39 cellular contexts compared by ENCODE assay signal in genomic region chr6:169494038-169494437, GRCh38.
"Had no signal": no experiment of that assay in that cellular context is flagged by ENCODE, and none has a peak within 500 bp of the region (broad histone marks: within the 10 kb centered on the region; RNA-seq: fewer than 3 reads in every experiment).

No MANE protein-coding gene starts in this region.

- H3K27me3 Mint-ChIP-seq: activated naive CD4-positive, alpha-beta T cell treated with anti-CD3 and anti-CD28 coated beads, Interleukin-2, amount 10 ng/mL, durations not matched to agents 7 days and 5 days; activated naive CD4-positive, alpha-beta T cell treated with anti-CD3 and anti-CD28 coated beads, Interleukin-2, amount 50 U/mL, for 24 hours; activated naive CD8-positive, alpha-beta T cell; activated naive CD8-positive, alpha-beta T cell treated with anti-CD3 and anti-CD28 coated beads for 36 hours; activated naive CD8-positive, alpha-beta T cell treated with anti-CD3 and anti-CD28 coated beads, Interleukin-2, amount 50 U/mL, for 24 hours; activated T-helper 17 cell treated with anti-CD3 and anti-CD28 coated beads, Interleukin-2, amount 50 U/mL, for 72 hours; brain; central memory CD8-positive, alpha-beta T cell had no signal

- H3K27ac Mint-ChIP-seq: activated naive CD4-positive, alpha-beta T cell treated with anti-CD3 and anti-CD28 coated beads for 36 hours; activated naive CD4-positive, alpha-beta T cell treated with anti-CD3 and anti-CD28 coated beads, Interleukin-2, amount 10 ng/mL, durations not matched to agents 7 days and 5 days; activated naive CD4-positive, alpha-beta T cell treated with anti-CD3 and anti-CD28 coated beads, Interleukin-2, amount 50 U/mL, for 24 hours; activated naive CD4-positive, alpha-beta T cell treated with anti-CD3 and anti-CD28 coated beads, Interleukin-2, amount 50 U/mL, for 72 hours; activated naive CD8-positive, alpha-beta T cell; activated naive CD8-positive, alpha-beta T cell treated with anti-CD3 and anti-CD28 coated beads for 36 hours; activated naive CD8-positive, alpha-beta T cell treated with anti-CD3 and anti-CD28 coated beads, Interleukin-2, amount 10 ng/mL, durations not matched to agents 7 days and 5 days; activated naive CD8-positive, alpha-beta T cell treated with anti-CD3 and anti-CD28 coated beads, Interleukin-2, amount 50 U/mL, for 24 hours; activated T-cell treated with anti-CD3 and anti-CD28 coated beads, Interleukin-2, amount 50 U/mL, for 72 hours; activated T-helper 1 cell treated with anti-CD3 and anti-CD28 coated beads, Interleukin-12 subunit alpha, Interleukin-12 subunit beta, Interleukin-2, Interleukin-4 antibody, amounts not matched to agents 30 ng/mL and 10 ng/mL and 1 ng/mL, durations not matched to agents 14 hours and 24 hours and 36 hours; activated T-helper 17 cell treated with anti-CD3 and anti-CD28 coated beads, Interleukin-2, amount 50 U/mL, for 72 hours; activated T-helper 2 cell treated with anti-CD3 and anti-CD28 coated beads, Interferon-gamma antibody, Interleukin-2, Interleukin-4, amounts not matched to agents 10 μg/mL and 5 μg/mL and 100 μg/mL, durations not matched to agents 14 hours and 24 hours and 36 hours; brain had no signal

- H3K27me3 ChIP-seq: adrenal gland, ascending aorta, body of pancreas, brain microvascular endothelial cell, breast epithelium, cardiac muscle cell, colonic mucosa had no signal

- H3K9me3 Mint-ChIP-seq: activated naive CD4-positive, alpha-beta T cell treated with anti-CD3 and anti-CD28 coated beads for 36 hours; activated naive CD4-positive, alpha-beta T cell treated with anti-CD3 and anti-CD28 coated beads, Interleukin-2, amount 10 ng/mL, durations not matched to agents 7 days and 5 days; activated naive CD4-positive, alpha-beta T cell treated with anti-CD3 and anti-CD28 coated beads, Interleukin-2, amount 50 U/mL, for 24 hours; activated naive CD4-positive, alpha-beta T cell treated with anti-CD3 and anti-CD28 coated beads, Interleukin-2, amount 50 U/mL, for 72 hours; activated naive CD8-positive, alpha-beta T cell treated with anti-CD3 and anti-CD28 coated beads for 36 hours; activated naive CD8-positive, alpha-beta T cell treated with anti-CD3 and anti-CD28 coated beads, Interleukin-2, amount 10 ng/mL, durations not matched to agents 7 days and 5 days; activated naive CD8-positive, alpha-beta T cell treated with anti-CD3 and anti-CD28 coated beads, Interleukin-2, amount 50 U/mL, for 24 hours; activated T-cell treated with anti-CD3 and anti-CD28 coated beads, Interleukin-2, amount 50 U/mL, for 4 hours; activated T-cell treated with anti-CD3 and anti-CD28 coated beads, Interleukin-2, amount 50 U/mL, for 72 hours; activated T-helper 1 cell treated with anti-CD3 and anti-CD28 coated beads, Interleukin-12 subunit alpha, Interleukin-12 subunit beta, Interleukin-2, Interleukin-4 antibody, amounts not matched to agents 30 ng/mL and 10 ng/mL and 1 ng/mL, durations not matched to agents 14 hours and 24 hours and 36 hours; activated T-helper 2 cell treated with anti-CD3 and anti-CD28 coated beads, Interferon-gamma antibody, Interleukin-2, Interleukin-4, amounts not matched to agents 10 μg/mL and 5 μg/mL and 100 μg/mL, durations not matched to agents 14 hours and 24 hours and 36 hours; central memory CD8-positive, alpha-beta T cell had no signal

- DNase-seq: activated effector memory CD4-positive, alpha-beta T cell treated with anti-CD3 and anti-CD28 coated beads, Interleukin-2, amount 50 U/mL, for 16 hours; activated effector memory CD4-positive, alpha-beta T cell treated with Interleukin-2 at 50 U/mL for 16 hours; activated gamma-delta T cell; activated gamma-delta T cell treated with Interleukin-2 at 50 U/mL for 16 hours; activated naive CD4-positive, alpha-beta T cell; activated naive CD4-positive, alpha-beta T cell treated with anti-CD3 and anti-CD28 coated beads for 36 hours; activated naive CD4-positive, alpha-beta T cell treated with anti-CD3 and anti-CD28 coated beads, Interleukin-2, amount 10 ng/mL, durations not matched to agents 7 days and 5 days; activated naive CD4-positive, alpha-beta T cell treated with anti-CD3 and anti-CD28 coated beads, Interleukin-2, amount 50 U/mL, for 16 hours; activated naive CD4-positive, alpha-beta T cell treated with Interleukin-2 at 50 U/mL for 16 hours; activated naive CD8-positive, alpha-beta T cell treated with anti-CD3 and anti-CD28 coated beads for 36 hours; activated naive CD8-positive, alpha-beta T cell treated with anti-CD3 and anti-CD28 coated beads, Interleukin-2, amount 10 ng/mL, durations not matched to agents 7 days and 5 days; activated naive CD8-positive, alpha-beta T cell treated with anti-CD3 and anti-CD28 coated beads, Interleukin-2, amount 50 U/mL, for 24 hours; activated T-cell treated with anti-CD3 and anti-CD28 coated beads, Interleukin-2, amount 50 U/mL, for 4 hours; activated T-cell treated with anti-CD3 and anti-CD28 coated beads, Interleukin-2, amount 50 U/mL, for 48 hours; activated T-cell treated with anti-CD3 and anti-CD28 coated beads, Interleukin-2, amount 50 U/mL, for 72 hours; adrenal gland; amniotic stem cell; amygdala; anterior cingulate cortex; aorta; body of pancreas; brain microvascular endothelial cell; caudate nucleus; central memory CD4-positive, alpha-beta T cell; cerebellar nuclear complex; colonic mucosa had no signal

- H3K36me3 ChIP-seq: adrenal gland, ascending aorta, brain microvascular endothelial cell, breast epithelium, cardiac muscle cell, colonic mucosa had no signal

- H3K27ac ChIP-seq: adrenal gland, ascending aorta, body of pancreas, brain microvascular endothelial cell, breast epithelium, cardiac muscle cell, colonic mucosa had no signal

- H3K4me1 Mint-ChIP-seq: activated naive CD4-positive, alpha-beta T cell treated with anti-CD3 and anti-CD28 coated beads, Interleukin-2, amount 10 ng/mL, durations not matched to agents 7 days and 5 days; activated naive CD4-positive, alpha-beta T cell treated with anti-CD3 and anti-CD28 coated beads, Interleukin-2, amount 50 U/mL, for 24 hours; activated naive CD8-positive, alpha-beta T cell treated with anti-CD3 and anti-CD28 coated beads for 36 hours; activated naive CD8-positive, alpha-beta T cell treated with anti-CD3 and anti-CD28 coated beads, Interleukin-2, amount 10 ng/mL, durations not matched to agents 7 days and 5 days; activated naive CD8-positive, alpha-beta T cell treated with anti-CD3 and anti-CD28 coated beads, Interleukin-2, amount 50 U/mL, for 24 hours; activated T-helper 17 cell treated with anti-CD3 and anti-CD28 coated beads, Interleukin-2, amount 50 U/mL, for 72 hours; central memory CD8-positive, alpha-beta T cell had no signal

- H3K4me1 ChIP-seq: body of pancreas, breast epithelium, colonic mucosa had no signal

- H3K36me3 Mint-ChIP-seq: activated naive CD4-positive, alpha-beta T cell treated with anti-CD3 and anti-CD28 coated beads, Interleukin-2, amount 10 ng/mL, durations not matched to agents 7 days and 5 days; activated naive CD4-positive, alpha-beta T cell treated with anti-CD3 and anti-CD28 coated beads, Interleukin-2, amount 50 U/mL, for 72 hours; activated naive CD8-positive, alpha-beta T cell; activated naive CD8-positive, alpha-beta T cell treated with anti-CD3 and anti-CD28 coated beads for 36 hours; activated naive CD8-positive, alpha-beta T cell treated with anti-CD3 and anti-CD28 coated beads, Interleukin-2, amount 10 ng/mL, durations not matched to agents 7 days and 5 days; brain had no signal

- H3K4me3 Mint-ChIP-seq: activated naive CD4-positive, alpha-beta T cell treated with anti-CD3 and anti-CD28 coated beads for 36 hours; activated naive CD4-positive, alpha-beta T cell treated with anti-CD3 and anti-CD28 coated beads, Interleukin-2, amount 10 ng/mL, durations not matched to agents 7 days and 5 days; activated naive CD4-positive, alpha-beta T cell treated with anti-CD3 and anti-CD28 coated beads, Interleukin-2, amount 50 U/mL, for 24 hours; activated naive CD8-positive, alpha-beta T cell; activated naive CD8-positive, alpha-beta T cell treated with anti-CD3 and anti-CD28 coated beads for 36 hours; activated naive CD8-positive, alpha-beta T cell treated with anti-CD3 and anti-CD28 coated beads, Interleukin-2, amount 10 ng/mL, durations not matched to agents 7 days and 5 days; activated naive CD8-positive, alpha-beta T cell treated with anti-CD3 and anti-CD28 coated beads, Interleukin-2, amount 50 U/mL, for 24 hours; activated T-cell treated with anti-CD3 and anti-CD28 coated beads, Interleukin-2, amount 50 U/mL, for 4 hours; activated T-cell treated with anti-CD3 and anti-CD28 coated beads, Interleukin-2, amount 50 U/mL, for 72 hours; activated T-helper 1 cell treated with anti-CD3 and anti-CD28 coated beads, Interleukin-12 subunit alpha, Interleukin-12 subunit beta, Interleukin-2, Interleukin-4 antibody, amounts not matched to agents 30 ng/mL and 10 ng/mL and 1 ng/mL, durations not matched to agents 14 hours and 24 hours and 36 hours; activated T-helper 17 cell treated with anti-CD3 and anti-CD28 coated beads, Interleukin-2, amount 50 U/mL, for 72 hours; brain; central memory CD8-positive, alpha-beta T cell had no signal

- H3K9me3 ChIP-seq: adrenal gland, body of pancreas, breast epithelium, colonic mucosa had no signal

- ATAC-seq: activated naive CD4-positive, alpha-beta T cell treated with anti-CD3 and anti-CD28 coated beads, Interleukin-2, amount 50 U/mL, for 72 hours; activated naive CD8-positive, alpha-beta T cell treated with anti-CD3 and anti-CD28 coated beads, Interleukin-2, amount 50 U/mL, for 24 hours; activated T-cell treated with anti-CD3 and anti-CD28 coated beads, Interleukin-2, amount 50 U/mL, for 4 hours; activated T-cell treated with anti-CD3 and anti-CD28 coated beads, Interleukin-2, amount 50 U/mL, for 72 hours; activated T-helper 17 cell treated with anti-CD3 and anti-CD28 coated beads, Interleukin-2, amount 50 U/mL, for 72 hours; body of pancreas had no signal

- H3K4me3 ChIP-seq: adrenal gland, ascending aorta, body of pancreas, breast epithelium, cardiac muscle cell, colonic mucosa had no signal

- FAIRE-seq: astrocyte, bronchial epithelial cell had no signal
